In genomic region chr6:41787219-41787917, GRCh38 we compare ENCODE assay signal across 8 cellular contexts.
A peak's percentile ranks its signal among the peaks of the same experiment; 100 is the strongest.
DNase-seq lines count a peak whose midpoint lies in the region; ATAC-seq lines count a peak whose summit lies in the region.

TSS of gene TOMM6 (plus strand) at chr6:41787694. CDS start at chr6:41787698, 4 bp downstream.

- ATAC-seq in GM19043 (IDR thresholded peaks at IDR 0.05; ENCODE audit: low read depth, unreplicated experiment) (peak; percentile 69), HG03378 (IDR thresholded peaks at IDR 0.05; ENCODE audit: unreplicated experiment) (peak; percentile 74)

- peak; percentile 95 for DNase-seq in Ammon's horn (ENCODE audit: low spot score)
- DNase-seq in NCI-H446 treated with DMSO at 0.1 percent for 48 hours (lab: John Stamatoyannopoulos, UW): peak; percentile 86
- peak; percentile 95 for DNase-seq in activated CD4-positive, CD25-positive, alpha-beta regulatory T cell treated with anti-CD3 and anti-CD28 coated beads, Interleukin-2, amount 50 U/mL, for 72 hours
- peak; percentile 71 to 73 for DNase-seq in cerebellar nuclear complex (lab: John Stamatoyannopoulos, UW)
- peak; percentile 82 for DNase-seq in kidney glomerular epithelial cell (lab: John Stamatoyannopoulos, UW)
- DNase-seq in stimulated activated CD4-positive, alpha-beta T cell treated with anti-CD3 and anti-CD28 coated beads, Interleukin-1b, Interleukin-23, amount 100 ng/mL, for 1 hour (ENCODE audit: low read depth in 2 of 2): peak; percentile 85 to 90

Comparison
In these comparisons a context has a peak if more than half of its experiments do, and no peak if none do; other contexts are left out.
1. Peak in every context shown above with its lines: DNase-seq and ATAC-seq.